ENCODE assay signal across 5 cellular contexts in the genomic region with DNA sequence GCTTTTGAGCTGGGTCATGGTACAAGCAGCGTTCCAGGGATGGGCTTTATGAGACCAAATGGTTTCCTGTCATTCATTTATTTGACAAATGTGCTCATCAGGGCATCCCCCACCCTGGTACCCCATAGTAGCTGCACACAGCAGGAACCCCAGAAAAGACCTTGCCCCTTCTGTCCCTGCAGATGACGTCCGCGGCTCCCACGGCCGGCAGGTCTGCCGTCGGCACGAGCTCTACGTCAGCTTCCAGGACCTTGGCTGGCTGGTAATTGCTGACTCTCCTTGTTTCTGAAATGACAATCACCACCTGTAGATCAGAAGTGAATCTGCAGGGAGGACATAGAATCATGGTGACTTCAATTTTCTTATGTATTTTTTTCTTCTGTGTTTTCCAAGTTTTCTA. TPM values are rescaled to one million over a fixed set of nuclear protein-coding genes. Genes with fewer than 3 reads are reported as not detected.
"Had no signal": no experiment of that assay in that cellular context is flagged by ENCODE, and none has a peak within 500 bp of the region (broad histone marks: within the 10 kb centered on the region; RNA-seq: fewer than 3 reads in every experiment).

No MANE protein-coding gene starts in this region.

RNA-seq across cellular contexts. Expression of gene BMP8A, which starts 30.8 kb away (rescaled TPM):
- total RNA-seq: GM23248, H4, HepG2, HFFc6, HT1080 had no signal
- polyA plus RNA-seq: GM23248 had no signal
